18 cellular contexts compared by ENCODE assay signal in the genomic region with DNA sequence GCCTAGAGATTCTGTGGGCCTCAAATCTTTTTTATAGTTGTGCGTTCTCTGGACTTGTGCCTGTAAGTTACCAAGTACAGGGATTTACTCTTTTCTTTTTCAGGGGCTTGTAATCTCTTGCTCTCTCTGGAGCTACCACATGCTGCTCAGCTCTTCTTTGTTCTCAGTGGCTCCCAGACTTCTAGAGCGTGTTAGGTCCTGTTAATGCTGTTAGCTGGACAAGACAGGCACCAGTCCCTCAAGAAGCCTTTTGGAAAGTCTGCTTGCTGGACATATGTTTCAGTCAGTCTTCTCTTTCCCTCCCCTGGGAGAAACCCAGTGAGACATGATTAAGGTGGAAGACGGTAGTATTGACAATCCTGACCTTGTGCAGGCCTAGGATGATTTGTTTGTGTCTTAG. TPM values are rescaled to one million over a fixed set of nuclear protein-coding genes. Genes with fewer than 3 reads are reported as not detected.
"Had no signal": no experiment of that assay in that cellular context is flagged by ENCODE, and none has a peak within 500 bp of the region (broad histone marks: within the 10 kb centered on the region; RNA-seq: fewer than 3 reads in every experiment).

No MANE protein-coding gene starts in this region.

- H3K27me3 ChIP-seq: heart right ventricle, suprapubic skin, thyroid gland had no signal

- H3K4me3 ChIP-seq: heart right ventricle, smooth muscle cell, suprapubic skin, thyroid gland had no signal

- ATAC-seq: heart right ventricle; left lobe of liver; naive thymus-derived CD8-positive, alpha-beta T cell; right cardiac atrium; stimulated activated effector memory CD8-positive, alpha-beta T cell treated with anti-CD3 and anti-CD28 coated beads, Interleukin-12 subunit alpha, Interleukin-12 subunit beta, amount 100 ng/mL, for 72 hours; stimulated activated naive CD8-positive, alpha-beta T cell treated with anti-CD3 and anti-CD28 coated beads, Interleukin-15, Interleukin-2, amounts not matched to agents 100 U/mL and 50 U/mL, for 24 hours had no signal

- H3K4me1 ChIP-seq: heart right ventricle had no signal

- H3K36me3 ChIP-seq: heart right ventricle, suprapubic skin, thyroid gland had no signal

- H3K9me3 ChIP-seq: thyroid gland had no signal

- DNase-seq: heart right ventricle; hypothalamus; islet precursor cell; mammary epithelial cell; naive thymus-derived CD8-positive, alpha-beta T cell; posterior cingulate gyrus; right cardiac atrium; stimulated activated CD4-positive, alpha-beta T cell treated with anti-CD3 and anti-CD28 coated beads, Interleukin-4, amount 100 ng/mL, for 1 hour; stimulated activated CD8-positive, alpha-beta memory T cell treated with anti-CD3 and anti-CD28 coated beads, Interleukin-4, amount 100 ng/mL, for 48 hours; stimulated activated naive CD8-positive, alpha-beta T cell treated with anti-CD3 and anti-CD28 coated beads, Interleukin-15, Interleukin-2, amounts not matched to agents 100 U/mL and 50 U/mL, for 24 hours; thyroid gland had no signal

- H3K27ac ChIP-seq: heart right ventricle, suprapubic skin, thyroid gland had no signal

RNA-seq across cellular contexts. Expression of a gene that starts 29.4 kb away (rescaled TPM):
- total RNA-seq: glomerular endothelial cell; naive thymus-derived CD8-positive, alpha-beta T cell; osteocyte; pulmonary artery endothelial cell; smooth muscle cell had no signal
- polyA plus RNA-seq: naive thymus-derived CD8-positive, alpha-beta T cell; smooth muscle cell had no signal
